9 cellular contexts compared by ENCODE assay signal in genomic region chr2:218896501-218897393, GRCh38. TPM values are rescaled to one million over a fixed set of nuclear protein-coding genes. Genes with fewer than 3 reads are reported as not detected.
DNase-seq lines count a peak whose midpoint lies in the region; ATAC-seq and TF ChIP-seq lines count a peak whose summit lies in the region.
"Had no signal": no experiment of that assay in that cellular context is flagged by ENCODE, and none has a peak within 500 bp of the region (broad histone marks: within the 10 kb centered on the region; RNA-seq: fewer than 3 reads in every experiment).

No MANE protein-coding gene starts in this region.

- H3K27ac Mint-ChIP-seq in central memory CD8-positive, alpha-beta T cell (ENCODE audit: low read depth): peak overlapping the region; percentile 91
- H3K27ac Mint-ChIP-seq in osteocyte (ENCODE audit: unreplicated experiment): no peak overlapping the region
- H3K27ac Mint-ChIP-seq in CD14-positive monocyte: no peak overlapping the region
- H3K27ac Mint-ChIP-seq: dendritic cell treated with granulocyte-macrophage colony-stimulating factor and Interleukin-4, amounts not matched to agents 40 ng/mL and 50 ng/mL, for 4 days had no signal

- no peaks in the 10 kb centered on the region for H3K27me3 ChIP-seq in Karpas-422 (ENCODE audit: low read length)

- peak overlapping the region; percentile 53; the same call in 1 of the 2 replicates for H3K4me3 ChIP-seq in Karpas-422 (ENCODE audit: low read length)

- H3K36me3 ChIP-seq in Karpas-422 (ENCODE audit: insufficient read depth, low read length): no peaks in the 10 kb centered on the region

- H3K9ac ChIP-seq in Karpas-422 (ENCODE audit: low read length): peak overlapping the region; percentile 32

- H3K27ac ChIP-seq in Karpas-422 (ENCODE audit: low read length): no peak overlapping the region

- no peaks in the 10 kb centered on the region for H3K9me2 ChIP-seq in Karpas-422 (replicated peaks; ENCODE audit: insufficient read depth, low read length)

- DNase-seq in Karpas-422 (peak; percentile 70), UCSD-AML1 (lab: John Stamatoyannopoulos, UW; ENCODE audit: unreplicated experiment) (peak; percentile 71), osteocyte (ENCODE audit: extremely low spot score, unreplicated experiment) (peak; percentile 84), CD14-positive monocyte (ENCODE audit: low spot score) (no peak), NCI-H187 (lab: John Stamatoyannopoulos, UW) (no peak)
- DNase-seq in central memory CD8-positive, alpha-beta T cell (ENCODE audit: low spot score in 2 of 2): peak; percentile 76 to 88

- peak overlapping the region; percentile 67 for H3K4me2 ChIP-seq in Karpas-422 (ENCODE audit: low read depth, low read length, poor library complexity, severe bottlenecking)

- peak overlapping the region; percentile 82 for H3K4me3 Mint-ChIP-seq in central memory CD8-positive, alpha-beta T cell
- H3K4me3 Mint-ChIP-seq in osteocyte (ENCODE audit: unreplicated experiment) (peak overlapping the region; percentile 38), CD14-positive monocyte (peak overlapping the region in 1 of 2 donors; percentile 30)
- H3K4me3 Mint-ChIP-seq: dendritic cell treated with granulocyte-macrophage colony-stimulating factor and Interleukin-4, amounts not matched to agents 40 ng/mL and 50 ng/mL, for 4 days had no signal

- peak overlapping the region; percentile 73; the same call in 1 of the 2 replicates for H2AFZ ChIP-seq in Karpas-422 (ENCODE audit: low read length)

- no peaks in the 10 kb centered on the region for H3K9me3 ChIP-seq in Karpas-422 (ENCODE audit: low read length)

- H3K4me1 ChIP-seq in Karpas-422 (ENCODE audit: low read length): peaks cover 39% of the 10 kb centered on the region

- H3K27me3 Mint-ChIP-seq in central memory CD8-positive, alpha-beta T cell: peaks cover 24% of the 10 kb centered on the region
- H3K27me3 Mint-ChIP-seq in osteocyte (ENCODE audit: unreplicated experiment): peaks cover 56% of the 10 kb centered on the region
- H3K27me3 Mint-ChIP-seq in CD14-positive monocyte (ENCODE audit: low read depth in 3 of 3): peaks cover 89 to 93% (median 91%) of the 10 kb centered on the region in 3 donors

- 0 out of 2 replicates have a peak, but pooled peaks cover 5% of the 10 kb centered on the region for H4K20me1 ChIP-seq in Karpas-422 (ENCODE audit: insufficient read depth, low read depth, low read length)

- H3K9me3 Mint-ChIP-seq in central memory CD8-positive, alpha-beta T cell: no peaks in the 10 kb centered on the region
- H3K9me3 Mint-ChIP-seq in osteocyte (ENCODE audit: unreplicated experiment) (no peaks in the 10 kb centered on the region), CD14-positive monocyte (peaks cover 0 to 13% (median 4%) of the 10 kb centered on the region in 7 donors)
- H3K9me3 Mint-ChIP-seq: dendritic cell treated with granulocyte-macrophage colony-stimulating factor and Interleukin-4, amounts not matched to agents 40 ng/mL and 50 ng/mL, for 4 days had no signal

- peak; percentile 58 for ATAC-seq in GM21723 (IDR thresholded peaks at IDR 0.05; ENCODE audit: unreplicated experiment)
- ATAC-seq in central memory CD8-positive, alpha-beta T cell (replicated peaks; ENCODE audit: extremely low read depth, poor library complexity, severe bottlenecking): peak; percentile 68

- no peaks in the 10 kb centered on the region for H3K79me2 ChIP-seq in Karpas-422 (ENCODE audit: low read length)

- H3K36me3 Mint-ChIP-seq in central memory CD8-positive, alpha-beta T cell (ENCODE audit: insufficient read depth): peaks cover 44% of the 10 kb centered on the region
- H3K36me3 Mint-ChIP-seq in osteocyte (ENCODE audit: unreplicated experiment) (no peaks in the 10 kb centered on the region), CD14-positive monocyte (peaks cover 4 to 9% of the 10 kb centered on the region in 2 donors)

- intact Hi-C loops in CD14-positive monocyte (cut with micrococcal nuclease): loop anchor here in 1 of 2 donors (2.0 kb wide), 1 partner anchor 20 kb away; no protein-coding TSS in a partner anchor

- TF ChIP-seq CTCF in GM12872 (IDR thresholded peaks at IDR 0.05; ENCODE audit: insufficient read depth, low read depth, low read length) (0 out of 3 replicates have a peak, but pooled peaks have one; percentile 23), osteocyte (IDR thresholded peaks at IDR 0.05) (no peak), CD14-positive monocyte (IDR thresholded peaks at IDR 0.05) (no peak)

- peaks cover 55% of the 10 kb centered on the region for H3K4me1 Mint-ChIP-seq in central memory CD8-positive, alpha-beta T cell
- H3K4me1 Mint-ChIP-seq in osteocyte (ENCODE audit: unreplicated experiment): peaks cover 17% of the 10 kb centered on the region
- H3K4me1 Mint-ChIP-seq in CD14-positive monocyte: peaks cover 26% of the 10 kb centered on the region

RNA-seq across cellular contexts. Expression of gene WNT10A, which starts 16.1 kb away (rescaled TPM):
- 2.9 and 3.8 TPM in 2 replicates for total RNA-seq in Karpas-422 (2014; rRNA removed; shearing (Covaris generic); ENCODE audit: low replicate concordance)
- not detected in 2 replicates for total RNA-seq in osteocyte
- polyA plus RNA-seq in CD14-positive monocyte: not detected

RNA-seq across cellular contexts. Expression of gene WNT6, which starts 37.1 kb away (rescaled TPM):
- total RNA-seq in Karpas-422 (2014; rRNA removed; shearing (Covaris generic); ENCODE audit: low replicate concordance): 7.8 and 7.9 TPM in 2 replicates
- 0.42 and 0.64 TPM in 2 replicates for total RNA-seq in osteocyte
- polyA plus RNA-seq in CD14-positive monocyte: under 1 TPM; 0.27 to 0.37 TPM

Comparison
In these comparisons a context has a peak if more than half of its experiments do, and no peak if none do; other contexts are left out.
1. DNase-seq: peak in Karpas-422 (single experiment), UCSD-AML1 (single experiment), central memory CD8-positive, alpha-beta T cell (2 of 2) and osteocyte (single experiment); none in CD14-positive monocyte (single experiment) and NCI-H187 (0 of 2).